8 cellular contexts compared by ENCODE assay signal in the genomic region with DNA sequence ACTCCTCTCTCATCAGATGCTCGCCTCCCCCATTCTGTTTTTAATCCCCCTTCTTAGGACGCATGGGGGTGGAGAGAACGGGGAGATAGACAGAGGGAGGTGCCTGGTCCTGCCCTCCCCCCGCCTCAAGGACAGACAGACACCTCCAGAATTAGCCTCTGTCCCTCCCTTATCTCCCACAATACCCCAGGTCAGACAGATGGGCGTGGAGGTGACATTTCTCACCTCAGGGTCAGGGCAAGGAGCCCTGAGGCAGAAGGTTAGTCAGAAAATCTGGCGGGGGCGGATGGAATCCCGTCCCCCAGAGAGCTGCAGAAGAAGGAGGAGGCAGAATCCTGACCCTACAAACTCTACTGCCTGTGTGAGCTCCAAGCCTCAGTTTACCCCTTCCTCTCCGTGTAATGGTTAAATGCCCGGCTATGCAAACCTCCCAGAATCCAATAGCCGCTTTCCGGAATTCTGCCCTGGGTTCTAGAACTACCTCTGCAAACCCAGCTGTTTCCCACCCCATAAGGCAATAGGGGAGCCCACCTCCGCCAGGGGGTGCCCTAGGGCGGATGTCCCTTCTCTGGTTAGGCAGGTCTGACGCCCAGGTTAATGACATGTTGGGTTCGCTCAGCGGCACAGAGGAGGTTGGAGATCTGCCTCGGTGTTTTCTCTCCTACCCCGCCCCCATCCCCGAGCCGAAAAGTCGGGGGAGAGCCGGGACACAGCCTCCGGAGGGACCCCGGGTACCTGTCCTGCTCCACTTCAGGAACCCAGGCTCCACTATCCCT. TPM values are rescaled to one million over a fixed set of nuclear protein-coding genes. Genes with fewer than 3 reads are reported as not detected.
DNase-seq lines count a peak whose midpoint lies in the region; ATAC-seq and TF ChIP-seq lines count a peak whose summit lies in the region.

No MANE protein-coding gene starts in this region.

- peaks cover 0 to 59% (median 15%) of the 10 kb centered on the region in 3 donors for H3K4me1 ChIP-seq in gastroesophageal sphincter

- H3K9me3 ChIP-seq in gastroesophageal sphincter, result no peaks in the 10 kb centered on the region

- peak overlapping the region in 2 of 4 donors; percentile 92 to 97 for H3K27ac ChIP-seq in gastroesophageal sphincter

- no peak for TF ChIP-seq POLR2A in gastroesophageal sphincter (IDR thresholded peaks at IDR 0.05)

- peak overlapping the region; percentile 93 for H3K4me3 Mint-ChIP-seq in neural crest cell

- H3K4me1 Mint-ChIP-seq in neural crest cell, result peaks cover 39% of the 10 kb centered on the region

- TF ChIP-seq CTCF in GM12865 (IDR thresholded peaks at IDR 0.05; ENCODE audit: insufficient read depth, low read depth, low read length, missing control alignments) (peak; percentile 58), epithelial cell of proximal tubule (conservative IDR thresholded peaks at IDR 0.05; ENCODE audit: low read depth, low read length) (peak; percentile 78), neural crest cell (conservative IDR thresholded peaks at IDR 0.05) (peak; percentile 64), gastroesophageal sphincter (IDR thresholded peaks at IDR 0.05) (peak in 1 of 4 experiments; percentile 27)

- H3K4me3 ChIP-seq in GM12865 (ENCODE audit: low read depth, low read length) (peak overlapping the region; percentile 85), epithelial cell of proximal tubule (ENCODE audit: low read depth, low read length) (peak overlapping the region; percentile 83), gastroesophageal sphincter (peak overlapping the region in 1 of 2 donors; percentile 77)

- DNase-seq in GM12865 (ENCODE audit: low read depth), result peak; percentile 73
- DNase-seq in NCI-H1694 treated with DMSO at 0.1 percent for 48 hours (lab: John Stamatoyannopoulos, UW), result peak; percentile 23
- peak; percentile 27 to 33 for DNase-seq in activated CD8-positive, alpha-beta memory T cell treated with anti-CD3 and anti-CD28 coated beads for 4 hours (ENCODE audit: low read depth in 2 of 2)
- DNase-seq in epithelial cell of proximal tubule (ENCODE audit: low read depth), result no peak
- peak; percentile 39 for DNase-seq in neural crest cell (ENCODE audit: low read depth, low spot score)
- DNase-seq in GOT3 (lab: John Stamatoyannopoulos, UW), result no peak

- no peaks in the 10 kb centered on the region for H3K9me3 Mint-ChIP-seq in neural crest cell

- peaks cover 0 to 11% of the 10 kb centered on the region in 2 donors for H3K36me3 ChIP-seq in gastroesophageal sphincter

- no peaks in the 10 kb centered on the region for H3K36me3 Mint-ChIP-seq in neural crest cell (ENCODE audit: low read depth)

- H3K27ac Mint-ChIP-seq in neural crest cell (ENCODE audit: unreplicated experiment), result no peak overlapping the region

- ATAC-seq in GM21576 (IDR thresholded peaks at IDR 0.05; ENCODE audit: unreplicated experiment) (no peak), gastroesophageal sphincter (no peak)

- H3K27me3 ChIP-seq in gastroesophageal sphincter, result peaks cover 23% of the 10 kb centered on the region

- no peak for TF ChIP-seq EP300 in gastroesophageal sphincter (IDR thresholded peaks at IDR 0.05)

- H3K27me3 Mint-ChIP-seq in neural crest cell (ENCODE audit: low read depth), result peaks cover 57% of the 10 kb centered on the region

- 52% methylated on average over 6 of the region's 25 CpGs; no CpG with 5 or more reads in 1 of the 2 donors for WGBS in gastroesophageal sphincter (ENCODE audit: low coverage in 1 of 2), 2 donors

RNA-seq across cellular contexts. Expression of a gene that starts 0.9 kb away (rescaled TPM):
- total RNA-seq in epithelial cell of proximal tubule (15.2 and 16.8 TPM in 2 replicates), neural crest cell (6.4 and 8.2 TPM in 2 replicates), gastroesophageal sphincter (10 to 100 TPM in 1 of 4 donors, 1 to 10 TPM in 3; 5.5 to 15.5 (median 9.3) TPM)

RNA-seq across cellular contexts. Expression of a gene that starts 2.5 kb away (rescaled TPM):
- 14.5 and 30.7 TPM in 2 replicates for total RNA-seq in epithelial cell of proximal tubule
- 11.7 and 12.8 TPM in 2 replicates for total RNA-seq in neural crest cell
- total RNA-seq in gastroesophageal sphincter, result 10 to 100 TPM in 1 of 4 donors, 1 to 10 TPM in 3; 1.7 to 10.7 (median 5.8) TPM

RNA-seq across cellular contexts. Expression of a gene that starts 19.7 kb away (rescaled TPM):
- total RNA-seq in epithelial cell of proximal tubule (66.6 and 71.6 TPM in 2 replicates), neural crest cell (111 and 115 TPM in 2 replicates), gastroesophageal sphincter (10 to 100 TPM; 52.7 to 84.6 (median 68.4) TPM)

RNA-seq across cellular contexts. Expression of a gene that starts 33.6 kb away (rescaled TPM):
- total RNA-seq in epithelial cell of proximal tubule, result 32.2 and 34.8 TPM in 2 replicates
- 67.3 and 71.3 TPM in 2 replicates for total RNA-seq in neural crest cell
- 10 to 100 TPM in 3 of 4 donors, 1 to 10 TPM in 1; 7.1 to 18.8 (median 12.5) TPM for total RNA-seq in gastroesophageal sphincter

Comparison
In these comparisons a context has a peak if more than half of its experiments do, and no peak if none do; other contexts are left out.
1. DNase-seq: peak in GM12865 (single experiment), NCI-H1694 treated with DMSO at 0.1 percent for 48 hours (single experiment), activated CD8-positive, alpha-beta memory T cell treated with anti-CD3 and anti-CD28 coated beads for 4 hours (2 of 2) and neural crest cell (single experiment); none in epithelial cell of proximal tubule (single experiment) and GOT3 (single experiment).